In the genomic region with DNA sequence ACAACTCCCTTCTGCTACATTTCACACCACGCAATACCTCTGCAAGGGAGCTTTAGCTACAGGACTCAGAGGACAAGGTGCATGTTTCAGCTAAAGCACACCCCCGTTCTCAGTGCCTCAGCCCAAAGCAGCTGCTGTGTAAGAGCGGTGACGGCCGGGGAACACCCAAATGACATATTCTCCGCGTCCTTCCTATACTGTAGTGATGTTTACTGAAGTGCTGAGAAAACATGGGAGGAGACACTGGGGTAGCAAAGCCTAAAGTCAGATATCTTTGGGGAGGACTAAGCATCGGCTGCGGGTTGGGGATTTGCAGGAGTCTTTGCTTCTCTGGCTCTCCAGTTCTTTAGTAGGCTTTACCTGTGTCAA, we compare ENCODE assay signal across 8 cellular contexts. TPM values are rescaled to one million over a fixed set of nuclear protein-coding genes. Genes with fewer than 3 reads are reported as not detected.
DNase-seq lines count a peak whose midpoint lies in the region; ATAC-seq and TF ChIP-seq lines count a peak whose summit lies in the region.

No MANE protein-coding gene starts in this region.

- TF ChIP-seq EP300 in SK-N-SH (IDR thresholded peaks at IDR 0.05; ENCODE audit: borderline replicate concordance in 1 of 2, low read depth in 1 of 2, low read length in 1 of 2) = no peak

- peaks cover 9% of the 10 kb centered on the region for H3K4me1 Mint-ChIP-seq in activated T-cell treated with anti-CD3 and anti-CD28 coated beads, Interleukin-2, amount 50 U/mL, for 72 hours (ENCODE audit: low read depth)

- H3K36me3 Mint-ChIP-seq in activated T-cell treated with anti-CD3 and anti-CD28 coated beads, Interleukin-2, amount 50 U/mL, for 72 hours (ENCODE audit: insufficient read depth in 2 of 2) = no peaks in the 10 kb centered on the region

- no peaks in the 10 kb centered on the region for H3K79me2 ChIP-seq in SK-N-SH (ENCODE audit: insufficient read depth)

- H3K27me3 ChIP-seq in iPS-15b (ENCODE audit: control insufficient read depth, insufficient read depth, low read length) (peaks cover 26% of the 10 kb centered on the region), SK-N-SH (ENCODE audit: insufficient read depth) (peaks cover 77% of the 10 kb centered on the region)

- H3K9me3 ChIP-seq in iPS-15b (ENCODE audit: control insufficient read depth, insufficient read depth, low read length) = no peaks in the 10 kb centered on the region
- no peaks in the 10 kb centered on the region for H3K9me3 ChIP-seq in SK-N-SH

- TF ChIP-seq RAD21 in SK-N-SH (IDR thresholded peaks at IDR 0.05; ENCODE audit: low read length) = no peak

- H3K27ac Mint-ChIP-seq in activated T-cell treated with anti-CD3 and anti-CD28 coated beads, Interleukin-2, amount 50 U/mL, for 72 hours = no peak overlapping the region

- no peaks in the 10 kb centered on the region for H3K9me3 Mint-ChIP-seq in activated T-cell treated with anti-CD3 and anti-CD28 coated beads, Interleukin-2, amount 50 U/mL, for 72 hours

- H3K9me2 ChIP-seq in SK-N-SH = no peaks in the 10 kb centered on the region

- H3K4me1 ChIP-seq in iPS-15b (ENCODE audit: control insufficient read depth, insufficient read depth, low read length) (peaks cover 24% of the 10 kb centered on the region), SK-N-SH (ENCODE audit: control insufficient read depth in 1 of 2, insufficient read depth in 2 of 2, low read depth in 1 of 2, low read length in 1 of 2) (no peaks in the 10 kb centered on the region; a peak in 1 of 4 replicates)

- H3K27me3 Mint-ChIP-seq in activated T-cell treated with anti-CD3 and anti-CD28 coated beads, Interleukin-2, amount 50 U/mL, for 72 hours (ENCODE audit: low read depth) = peaks cover 26% of the 10 kb centered on the region

- no peak overlapping the region for H3K27ac ChIP-seq in SK-N-SH (ENCODE audit: low read depth in 2 of 2, low read length in 1 of 2)

- TF ChIP-seq CTCF in SK-N-SH (IDR thresholded peaks at IDR 0.05) (no peak), GM10248 (IDR thresholded peaks at IDR 0.05; ENCODE audit: control extremely low read depth, extremely low read depth, low read depth, missing control alignments) (no peak)

- H3K9ac ChIP-seq in iPS-15b (ENCODE audit: low read depth, low read length) (peak overlapping the region; percentile 1), SK-N-SH (no peak overlapping the region)

- POLR2A ChIA-PET in SK-N-SH (lab: Yijun Ruan, JAX) (no interaction called here), GM10248 (lab: Yijun Ruan, JAX) (no interaction called here)

- H3F3A ChIP-seq in SK-N-SH (replicated peaks; ENCODE audit: insufficient read depth) = peaks cover 3% of the 10 kb centered on the region

- DNase-seq in NCI-H1105 (lab: John Stamatoyannopoulos, UW) (peak; percentile 27), SK-N-SH (no peak), GM10248 (ENCODE audit: extremely low spot score) (no peak), HK-2 (ENCODE audit: unreplicated experiment) (no peak), amniotic stem cell (lab: John Stamatoyannopoulos, UW) (no peak)
- DNase-seq in activated T-cell treated with anti-CD3 and anti-CD28 coated beads, Interleukin-2, amount 50 U/mL, for 72 hours = peak; percentile 49 to 59
- peak; percentile 34 for DNase-seq in stimulated activated CD4-positive, alpha-beta T cell treated with anti-CD3 and anti-CD28 coated beads, Interleukin-2, amount 100 ng/mL, for 4 hours (ENCODE audit: low read depth)

- H2AFZ ChIP-seq in SK-N-SH (ENCODE audit: low read depth) = no peak overlapping the region

- no peak overlapping the region for H3K4me2 ChIP-seq in SK-N-SH

- 62% methylated on average over 7 of the region's 9 CpGs for WGBS in SK-N-SH (ENCODE audit: low lambda C conversion rate)

- CTCF ChIA-PET in SK-N-SH (lab: Yijun Ruan, JAX) = interaction anchor here (1.5 to 2.6 kb wide), 2 partner anchors 12 to 15 kb away, joined by 4 to 9 read pairs; no protein-coding TSS in a partner anchor
- CTCF ChIA-PET in GM10248 (lab: Yijun Ruan, JAX) = interaction anchor here (2.0 kb wide), 1 partner anchor 15 kb away, joined by 5 read pairs; no protein-coding TSS in a partner anchor

- no peak overlapping the region for H3K4me3 Mint-ChIP-seq in activated T-cell treated with anti-CD3 and anti-CD28 coated beads, Interleukin-2, amount 50 U/mL, for 72 hours

- H3K36me3 ChIP-seq in iPS-15b (ENCODE audit: control insufficient read depth, insufficient read depth, low read length) (no peaks in the 10 kb centered on the region), SK-N-SH (replicated peaks in 1 of 2; ENCODE audit: control insufficient read depth in 1 of 2, insufficient read depth in 2 of 2, low read length in 1 of 2) (no peaks in the 10 kb centered on the region)

- no peaks in the 10 kb centered on the region for H4K20me1 ChIP-seq in SK-N-SH (ENCODE audit: insufficient read depth)

- ATAC-seq in activated T-cell treated with anti-CD3 and anti-CD28 coated beads, Interleukin-2, amount 50 U/mL, for 72 hours (replicated peaks in 1 of 2) = peak; percentile 55 to 61

- H3K4me3 ChIP-seq in iPS-15b (ENCODE audit: low read depth, low read length) (peak overlapping the region; percentile 60), SK-N-SH (ENCODE audit: low read depth in 2 of 2, low read length in 1 of 2) (no peak overlapping the region)

TF ChIP-seq in SK-N-SH, 30 proteins besides CTCF, POLR2A, EP300 and RAD21:
- no peak for TF ChIP-seq MXI1 (IDR thresholded peaks at IDR 0.05; ENCODE audit: low read depth, low read length)
- TF ChIP-seq, protein P1, sequence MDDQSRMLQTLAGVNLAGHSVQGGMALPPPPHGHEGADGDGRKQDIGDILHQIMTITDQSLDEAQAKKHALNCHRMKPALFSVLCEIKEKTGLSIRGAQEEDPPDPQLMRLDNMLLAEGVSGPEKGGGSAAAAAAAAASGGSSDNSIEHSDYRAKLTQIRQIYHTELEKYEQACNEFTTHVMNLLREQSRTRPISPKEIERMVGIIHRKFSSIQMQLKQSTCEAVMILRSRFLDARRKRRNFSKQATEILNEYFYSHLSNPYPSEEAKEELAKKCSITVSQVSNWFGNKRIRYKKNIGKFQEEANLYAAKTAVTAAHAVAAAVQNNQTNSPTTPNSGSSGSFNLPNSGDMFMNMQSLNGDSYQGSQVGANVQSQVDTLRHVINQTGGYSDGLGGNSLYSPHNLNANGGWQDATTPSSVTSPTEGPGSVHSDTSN (IDR thresholded peaks at IDR 0.05) = no peak
- TF ChIP-seq ELF1 (IDR thresholded peaks at IDR 0.05) = no peak
- no peak for TF ChIP-seq TAF1 (IDR thresholded peaks at IDR 0.05; ENCODE audit: borderline replicate concordance, low read depth, low read length)
- TF ChIP-seq TCF12 (IDR thresholded peaks at IDR 0.05) = no peak
- TF ChIP-seq, protein P2, sequence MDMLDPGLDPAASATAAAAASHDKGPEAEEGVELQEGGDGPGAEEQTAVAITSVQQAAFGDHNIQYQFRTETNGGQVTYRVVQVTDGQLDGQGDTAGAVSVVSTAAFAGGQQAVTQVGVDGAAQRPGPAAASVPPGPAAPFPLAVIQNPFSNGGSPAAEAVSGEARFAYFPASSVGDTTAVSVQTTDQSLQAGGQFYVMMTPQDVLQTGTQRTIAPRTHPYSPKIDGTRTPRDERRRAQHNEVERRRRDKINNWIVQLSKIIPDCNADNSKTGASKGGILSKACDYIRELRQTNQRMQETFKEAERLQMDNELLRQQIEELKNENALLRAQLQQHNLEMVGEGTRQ (IDR thresholded peaks at IDR 0.05; ENCODE audit: borderline replicate concordance, low read depth, low read length) = no peak
- no peak for TF ChIP-seq SIN3A (IDR thresholded peaks at IDR 0.05; ENCODE audit: borderline replicate concordance, low read depth, low read length)
- TF ChIP-seq EZH2phosphoT487 (IDR thresholded peaks at IDR 0.05; ENCODE audit: borderline replicate concordance, low read depth) = no peak
- no peak for TF ChIP-seq IRF3 (IDR thresholded peaks at IDR 0.05; ENCODE audit: low read depth, low read length)
- TF ChIP-seq, protein P3, sequence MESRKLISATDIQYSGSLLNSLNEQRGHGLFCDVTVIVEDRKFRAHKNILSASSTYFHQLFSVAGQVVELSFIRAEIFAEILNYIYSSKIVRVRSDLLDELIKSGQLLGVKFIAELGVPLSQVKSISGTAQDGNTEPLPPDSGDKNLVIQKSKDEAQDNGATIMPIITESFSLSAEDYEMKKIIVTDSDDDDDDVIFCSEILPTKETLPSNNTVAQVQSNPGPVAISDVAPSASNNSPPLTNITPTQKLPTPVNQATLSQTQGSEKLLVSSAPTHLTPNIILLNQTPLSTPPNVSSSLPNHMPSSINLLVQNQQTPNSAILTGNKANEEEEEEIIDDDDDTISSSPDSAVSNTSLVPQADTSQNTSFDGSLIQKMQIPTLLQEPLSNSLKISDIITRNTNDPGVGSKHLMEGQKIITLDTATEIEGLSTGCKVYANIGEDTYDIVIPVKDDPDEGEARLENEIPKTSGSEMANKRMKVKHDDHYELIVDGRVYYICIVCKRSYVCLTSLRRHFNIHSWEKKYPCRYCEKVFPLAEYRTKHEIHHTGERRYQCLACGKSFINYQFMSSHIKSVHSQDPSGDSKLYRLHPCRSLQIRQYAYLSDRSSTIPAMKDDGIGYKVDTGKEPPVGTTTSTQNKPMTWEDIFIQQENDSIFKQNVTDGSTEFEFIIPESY (IDR thresholded peaks at IDR 0.05; ENCODE audit: borderline replicate concordance, low read depth) = no peak
- TF ChIP-seq CHD2 (IDR thresholded peaks at IDR 0.05; ENCODE audit: low read length, partially characterized antibody) = no peak
- TF ChIP-seq RXRA (IDR thresholded peaks at IDR 0.05; ENCODE audit: borderline replicate concordance, low read depth) = no peak

RNA-seq across cellular contexts. Expression of gene SLC22A23, which starts 1.7 kb away (rescaled TPM):
- 1 to 10 TPM; 1.5 to 2.0 TPM for total RNA-seq in activated T-cell treated with anti-CD3 and anti-CD28 coated beads, Interleukin-2, amount 50 U/mL, for 72 hours
- not detected in 2 replicates for polyA plus RNA-seq in SK-N-SH (2012; rRNA removed)
- not detected in 2 replicates for polyA plus RNA-seq in SK-N-SH (2012; cell fraction: cytosol; rRNA removed)
- polyA plus RNA-seq in SK-N-SH (2012; cell fraction: nucleus; rRNA removed) = 0.01 TPM in 1 of 2 replicates, not detected in the other

Comparison
In these comparisons a context has a peak if more than half of its experiments do, and no peak if none do; other contexts are left out.
1. DNase-seq: peak in NCI-H1105 (single experiment), activated T-cell treated with anti-CD3 and anti-CD28 coated beads, Interleukin-2, amount 50 U/mL, for 72 hours (2 of 2) and stimulated activated CD4-positive, alpha-beta T cell treated with anti-CD3 and anti-CD28 coated beads, Interleukin-2, amount 100 ng/mL, for 4 hours (single experiment); none in SK-N-SH (single experiment), GM10248 (single experiment), HK-2 (single experiment) and amniotic stem cell (single experiment).